In genomic region chr22:22036588-22036987, GRCh38 we compare ENCODE assay signal across 27 cellular contexts. TPM values are rescaled to one million over a fixed set of nuclear protein-coding genes. Genes with fewer than 3 reads are reported as not detected.
DNase-seq lines count a peak whose midpoint lies in the region; ATAC-seq, FAIRE-seq and TF ChIP-seq lines count a peak whose summit lies in the region.
"Had no signal": no experiment of that assay in that cellular context is flagged by ENCODE, and none has a peak within 500 bp of the region (broad histone marks: within the 10 kb centered on the region; RNA-seq: fewer than 3 reads in every experiment).

No MANE protein-coding gene starts in this region.

- no peak for FAIRE-seq in K562 (lab: Jason Lieb, UNC)

- no peak for ATAC-seq in K562
- no peak for ATAC-seq in GM18517 (IDR thresholded peaks at IDR 0.05; ENCODE audit: unreplicated experiment)
- ATAC-seq in GM19467 (IDR thresholded peaks at IDR 0.05; ENCODE audit: unreplicated experiment), result no peak
- ATAC-seq: GM23338, Panc1 had no signal

- H3K9me3 ChIP-seq in BLaER1, result no peaks in the 10 kb centered on the region
- no peaks in the 10 kb centered on the region for H3K9me3 ChIP-seq in Karpas-422 (ENCODE audit: low read length)
- no peaks in the 10 kb centered on the region for H3K9me3 ChIP-seq in K562 (replicated peaks; ENCODE audit: control insufficient read depth, insufficient read depth, low read depth, low read length)
- no peaks in the 10 kb centered on the region for H3K9me3 ChIP-seq in spleen
- H3K9me3 ChIP-seq: Caco-2, HAP-1 had no signal

- H3K9me1 ChIP-seq in K562 (ENCODE audit: control insufficient read depth, insufficient read depth, low read length), result no peaks in the 10 kb centered on the region

- TF ChIP-seq EP300 in K562 (IDR thresholded peaks at IDR 0.05; ENCODE audit: low read length), result no peak

- TF ChIP-seq CTCF in K562 (IDR thresholded peaks at IDR 0.05 in 2 of 3, conservative IDR thresholded peaks at IDR 0.05 in 1 of 3; ENCODE audit: insufficient read depth in 2 of 3, low read depth in 1 of 3, low read length in 3 of 3) (no peak), spleen (IDR thresholded peaks at IDR 0.05 in 8 of 11, conservative IDR thresholded peaks at IDR 0.05 in 3 of 11) (no peak)

- H3K4me2 ChIP-seq in BLaER1 (peak overlapping the region; percentile 83), Karpas-422 (ENCODE audit: low read depth, low read length, poor library complexity, severe bottlenecking) (peak overlapping the region; percentile 38), K562 (ENCODE audit: insufficient read depth, low read length) (no peak overlapping the region)
- H3K4me2 ChIP-seq: GM23338 had no signal

- 27% methylated on average over 3 of the region's 3 CpGs for WGBS in K562 (ENCODE audit: insufficient coverage, low coverage, missing lambda C conversion rate)
- 89 to 98% (median 96%) methylated on average over 2 to 3 of the region's 3 CpGs for WGBS in spleen, 5 donors

- H3K27me3 ChIP-seq in BLaER1 (no peaks in the 10 kb centered on the region), Karpas-422 (ENCODE audit: low read length) (no peaks in the 10 kb centered on the region), K562 (ENCODE audit: control insufficient read depth in 2 of 2, insufficient read depth in 2 of 2, low read length in 2 of 2) (peaks cover 15 to 51% of the 10 kb centered on the region in 2 experiments; a peak in 4 of 5 replicates), spleen (replicated peaks in 1 of 7) (peaks cover 0 to 12% (median 0%) of the 10 kb centered on the region in 7 donors)

- no TSS peak for BruUV-seq in K562 (replicated peaks; lab: Mats Ljungman, UMichigan)

- POLR2A ChIA-PET in K562 (lab: Yijun Ruan, JAX), result interaction anchor here (0.6 to 7.9 kb wide), 6 partner anchors 9 to 895 kb away, joined by 3 to 73 read pairs (median 4); no protein-coding TSS in a partner anchor

- H2AFZ ChIP-seq in Karpas-422 (ENCODE audit: low read length) (no peak overlapping the region), K562 (ENCODE audit: low read depth, low read length) (no peak overlapping the region)
- H2AFZ ChIP-seq: GM23338 had no signal

- H3K4me1 ChIP-seq in BLaER1 (peaks cover 85% of the 10 kb centered on the region), Karpas-422 (ENCODE audit: low read length) (peaks cover 84% of the 10 kb centered on the region), K562 (replicated peaks in 1 of 2; ENCODE audit: control insufficient read depth in 2 of 2, insufficient read depth in 2 of 2, low read length in 2 of 2) (peaks cover 0 to 9% of the 10 kb centered on the region in 2 experiments; a peak in 4 of 5 replicates), spleen (peaks cover 0 to 36% (median 11%) of the 10 kb centered on the region in 6 donors)

- H3K9ac ChIP-seq in BLaER1 (peak overlapping the region; percentile 81), Karpas-422 (ENCODE audit: low read length) (peak overlapping the region; percentile 46), K562 (ENCODE audit: insufficient read depth in 1 of 2, low read depth in 2 of 2, low read length in 2 of 2) (no peak overlapping the region)

- H3K27ac ChIP-seq in BLaER1 (peak overlapping the region; percentile 96), Karpas-422 (ENCODE audit: low read length) (peak overlapping the region; percentile 97), K562 (ENCODE audit: extremely low read depth, low read depth, low read length) (no peak overlapping the region), spleen (peak overlapping the region; percentile 22 to 76 (median 54)), substantia nigra (ENCODE audit: low read depth, low read length, poor library complexity, severe bottlenecking) (no peak overlapping the region)
- H3K27ac ChIP-seq: RWPE1 had no signal

- no peak for TF ChIP-seq POLR2A in K562 (conservative IDR thresholded peaks at IDR 0.05)
- TF ChIP-seq POLR2A in spleen (IDR thresholded peaks at IDR 0.05), result no peak

- intact Hi-C loops in K562 (cut with micrococcal nuclease) (loop anchor here (10.0 kb wide), 1 partner anchor 388 kb away; no protein-coding TSS in a partner anchor), spleen (cut with DNase I; ENCODE audit: low total_unique reads) (no loop called here)

- no peaks in the 10 kb centered on the region for H4K20me1 ChIP-seq in BLaER1
- no peaks in the 10 kb centered on the region for H4K20me1 ChIP-seq in Karpas-422 (ENCODE audit: insufficient read depth, low read depth, low read length)
- H4K20me1 ChIP-seq in K562 (replicated peaks; ENCODE audit: control insufficient read depth, insufficient read depth, low read length), result peaks cover 19% of the 10 kb centered on the region; the same call in 1 of the 2 replicates

- H3K36me3 ChIP-seq in BLaER1 (no peaks in the 10 kb centered on the region), Karpas-422 (ENCODE audit: insufficient read depth, low read length) (no peaks in the 10 kb centered on the region), K562 (ENCODE audit: control insufficient read depth, insufficient read depth, low read length) (no peaks in the 10 kb centered on the region), spleen (no peaks in the 10 kb centered on the region)
- H3K36me3 ChIP-seq: HAP-1 had no signal

- DNase-seq in Karpas-422 (no peak), K562 (ENCODE audit: extremely low read depth in 1 of 4, low spot score in 3 of 4) (no peak), spleen (no peak), substantia nigra (lab: John Stamatoyannopoulos, UW) (no peak), NCI-H146 treated with DMSO at 0.1 percent for 48 hours (lab: John Stamatoyannopoulos, UW; ENCODE audit: unreplicated experiment) (no peak)
- DNase-seq: 8988T; ACHN; C1 segment of cervical spinal cord; Caco-2; CD4-positive, alpha-beta memory T cell; DMS79; HFFc6; NCI-H1105; NCI-H1436 treated with DMSO at 0.1 percent for 48 hours; NCI-H1930; NCI-H2107; NCI-H446 treated with DMSO at 0.1 percent for 48 hours; NCI-H526 treated with DMSO at 0.1 percent for 48 hours; SHP77; T-helper 1 cell had no signal

- no peak overlapping the region; the same call in 1 of the 2 replicates for H3K4me3 ChIP-seq in BLaER1
- H3K4me3 ChIP-seq in Karpas-422 (ENCODE audit: low read length), result no peak overlapping the region
- no peak overlapping the region for H3K4me3 ChIP-seq in K562
- H3K4me3 ChIP-seq in spleen, result no peak overlapping the region
- H3K4me3 ChIP-seq: GM23338, HAP-1 had no signal

- H3K79me2 ChIP-seq in Karpas-422 (ENCODE audit: low read length) (peaks cover 12% of the 10 kb centered on the region; the same call in 1 of the 2 replicates), K562 (ENCODE audit: control insufficient read depth, insufficient read depth, low read length) (no peaks in the 10 kb centered on the region)

- no peak for TF ChIP-seq RAD21 in K562 (CRISPR knock-in tag; conservative IDR thresholded peaks at IDR 0.05 in 1 of 2, IDR thresholded peaks at IDR 0.05 in 1 of 2)

- CTCF ChIA-PET in K562 (lab: Yijun Ruan, JAX; ENCODE audit: low intra/inter-chr PET ratio), result no interaction called here

- no peaks in the 10 kb centered on the region for H3K9me2 ChIP-seq in Karpas-422 (replicated peaks; ENCODE audit: insufficient read depth, low read length)

- in situ Hi-C loops in K562 (cut with MboI), result no loop called here

TF ChIP-seq in K562, 482 proteins besides CTCF, POLR2A, EP300 and RAD21 (continues in another document):
- no peak for TF ChIP-seq RFX1 (IDR thresholded peaks at IDR 0.05)
- TF ChIP-seq ZBTB17 (CRISPR knock-in tag; IDR thresholded peaks at IDR 0.05), result no peak
- no peak for TF ChIP-seq TRIM28 (IDR thresholded peaks at IDR 0.05)
- TF ChIP-seq BRCA1 (IDR thresholded peaks at IDR 0.05), result no peak
- TF ChIP-seq BRCA1 (CRISPR knock-in tag; IDR thresholded peaks at IDR 0.05), result no peak
- TF ChIP-seq ZNF507 (tag; conservative IDR thresholded peaks at IDR 0.05), result no peak
- TF ChIP-seq NCOA1 (IDR thresholded peaks at IDR 0.05; ENCODE audit: low read depth), result no peak
- TF ChIP-seq THRB (CRISPR knock-in tag; conservative IDR thresholded peaks at IDR 0.05), result no peak
- TF ChIP-seq HLTF (IDR thresholded peaks at IDR 0.05), result no peak

RNA-seq across cellular contexts. Expression of gene TOP3B, which starts 54.0 kb away (rescaled TPM):
- 38.1 and 72.9 TPM in 2 replicates for total RNA-seq in Karpas-422 (2014; rRNA removed; shearing (Covaris generic); ENCODE audit: low replicate concordance)
- total RNA-seq in K562 (2011; cell fraction: chromatin; rRNA removed; ENCODE audit: low replicate concordance), result 654 and 1,271 TPM in 2 replicates
- total RNA-seq in K562 (2011; cell fraction: nucleolus; rRNA removed), result 667 and 676 TPM in 2 replicates
- 562 and 595 TPM in 2 replicates for total RNA-seq in K562 (2011; cell fraction: nucleoplasm; rRNA removed)
- total RNA-seq in K562 (2014; rRNA removed), result 168 and 209 TPM in 2 replicates
- 70.7 and 93.0 TPM in 2 replicates for total RNA-seq in K562 (2014; rRNA removed; fragmentation: Illumina TruSeq; extraction: Trizol)
- 132 and 135 TPM in 2 replicates for total RNA-seq in K562 (2015; rRNA removed; fragmentation: Illumina TruSeq; extraction: Trizol)
- 182 and 188 TPM in 2 replicates for total RNA-seq in K562 (2021)
- 77.5 and 115 TPM in 2 replicates for polyA plus RNA-seq in K562 (2011; rRNA removed)
- 70.1 and 77.8 TPM in 2 replicates for polyA plus RNA-seq in K562 (2011; cell fraction: cytosol; rRNA removed)
- polyA plus RNA-seq in K562 (2011; cell fraction: nucleus; rRNA removed), result 984 and 1,286 TPM in 2 replicates
- polyA plus RNA-seq in K562 (2012), result 96.9 and 122 TPM in 2 replicates
- polyA plus RNA-seq in K562 (2014; fragmentation: Illumina TruSeq; extraction: Trizol), result 112 and 123 TPM in 2 replicates
- polyA plus RNA-seq in K562 (2014; fragmentation: Nextera tagmentation; extraction: Ambion mirVana), result 10 to 100 TPM in 1 of 2 experiments, 1 to 10 TPM in 1; 3.0 to 11.5 TPM
- 153 and 161 TPM in 2 replicates for polyA plus RNA-seq in K562 (2014; rRNA removed)
- polyA minus RNA-seq in K562 (2011; rRNA and poly(A)+ RNA removed), result 98.9 and 108 TPM in 2 replicates
- polyA minus RNA-seq in K562 (2011; cell fraction: cytosol; rRNA and poly(A)+ RNA removed), result 76.3 and 79.3 TPM in 2 replicates
- 248 and 295 TPM in 2 replicates for polyA minus RNA-seq in K562 (2011; cell fraction: nucleus; rRNA and poly(A)+ RNA removed)
- total RNA-seq in spleen, result 10 to 100 TPM; 44.8 to 66.4 (median 55.4) TPM
- polyA plus RNA-seq in spleen, result 10 to 100 TPM; 12.6 to 23.5 (median 19.5) TPM

Comparison
In these comparisons a context has a peak if more than half of its experiments do, and no peak if none do; other contexts are left out.
1. H3K27ac ChIP-seq: peak in BLaER1 (single experiment), Karpas-422 (single experiment) and spleen (8 of 8); none in K562 (single experiment) and substantia nigra (single experiment).
2. H3K9ac ChIP-seq: peak in BLaER1 (single experiment) and Karpas-422 (single experiment); none in K562 (0 of 2).